In genomic region chr7:39540320-39540719, GRCh38 we compare ENCODE assay signal across 20 cellular contexts. TPM values are rescaled to one million over a fixed set of nuclear protein-coding genes. Genes with fewer than 3 reads are reported as not detected.
DNase-seq lines count a peak whose midpoint lies in the region; ATAC-seq and TF ChIP-seq lines count a peak whose summit lies in the region.
"Had no signal": no experiment of that assay in that cellular context is flagged by ENCODE, and none has a peak within 500 bp of the region (broad histone marks: within the 10 kb centered on the region; RNA-seq: fewer than 3 reads in every experiment).

No MANE protein-coding gene starts in this region.

- H3K9me3 ChIP-seq in esophagus muscularis mucosa (no peaks in the 10 kb centered on the region), PC-3 (ENCODE audit: low read length) (no peaks in the 10 kb centered on the region), MM.1S (replicated peaks; ENCODE audit: insufficient read depth, low read length) (no peaks in the 10 kb centered on the region), mammary epithelial cell (replicated peaks; ENCODE audit: insufficient read depth, low read length) (no peaks in the 10 kb centered on the region)
- H3K9me3 ChIP-seq: gastrocnemius medialis, SJSA1 had no signal

- H3K27ac Mint-ChIP-seq in activated T-helper 1 cell treated with anti-CD3 and anti-CD28 coated beads, Interleukin-12 subunit alpha, Interleukin-12 subunit beta, Interleukin-2, Interleukin-4 antibody, amounts not matched to agents 30 ng/mL and 10 ng/mL and 1 ng/mL, durations not matched to agents 14 hours and 24 hours and 36 hours, result no peak overlapping the region
- H3K27ac Mint-ChIP-seq: activated B cell treated with CpG ODN at 0.5 μM for 24 hours; activated CD4-positive, alpha-beta memory T cell treated with anti-CD3 and anti-CD28 coated beads, Interleukin-2, amount 10 ng/mL, durations not matched to agents 7 days and 5 days had no signal

- H3K27ac ChIP-seq in esophagus muscularis mucosa (replicated peaks in 1 of 4) (no peak overlapping the region), PC-3 (ENCODE audit: low read length) (no peak overlapping the region), MM.1S (ENCODE audit: low read length) (no peak overlapping the region), mammary epithelial cell (ENCODE audit: insufficient read depth, low read depth, low read length) (no peak overlapping the region)
- H3K27ac ChIP-seq: BLaER1 treated with 17β-estradiol and CSF1 and Interleukin-3, amounts not matched to agents 10 nM and 100 nM; gastrocnemius medialis; SJSA1 had no signal

- CTCF ChIA-PET in PC-3 (lab: Charles Lee), result no interaction called here
- CTCF ChIA-PET in mammary epithelial cell (lab: Charles Lee; ENCODE audit: low non-redundant PET), result no interaction called here

- H2AFZ ChIP-seq in PC-3 (ENCODE audit: low read length), result no peak overlapping the region
- H2AFZ ChIP-seq in MM.1S (ENCODE audit: low read length), result no peak overlapping the region
- H2AFZ ChIP-seq in mammary epithelial cell (ENCODE audit: low read depth, low read length), result no peak overlapping the region

- H3K4me3 ChIP-seq in esophagus muscularis mucosa, result no peak overlapping the region
- H3K4me3 ChIP-seq in PC-3 (ENCODE audit: low read length), result no peak overlapping the region
- no peak overlapping the region for H3K4me3 ChIP-seq in MM.1S (ENCODE audit: low read length)
- no peak overlapping the region for H3K4me3 ChIP-seq in mammary epithelial cell (replicated peaks in 1 of 3; ENCODE audit: insufficient read depth in 1 of 3, low read depth in 2 of 3, low read length in 3 of 3)
- H3K4me3 ChIP-seq: BLaER1 treated with 17β-estradiol and CSF1 and Interleukin-3, amounts not matched to agents 10 nM and 100 nM; gastrocnemius medialis; SJSA1 had no signal

- H3K4me3 Mint-ChIP-seq in activated T-helper 1 cell treated with anti-CD3 and anti-CD28 coated beads, Interleukin-12 subunit alpha, Interleukin-12 subunit beta, Interleukin-2, Interleukin-4 antibody, amounts not matched to agents 30 ng/mL and 10 ng/mL and 1 ng/mL, durations not matched to agents 14 hours and 24 hours and 36 hours, result no peak overlapping the region
- H3K4me3 Mint-ChIP-seq: activated B cell treated with CpG ODN at 0.5 μM for 24 hours; activated CD4-positive, alpha-beta memory T cell treated with anti-CD3 and anti-CD28 coated beads, Interleukin-2, amount 10 ng/mL, durations not matched to agents 7 days and 5 days; nephron had no signal

- dilution Hi-C loops in mammary epithelial cell (cut with HindIII; ENCODE audit: low sequenced_read_pairs), result no loop called here

- H3K36me3 ChIP-seq in esophagus muscularis mucosa (no peaks in the 10 kb centered on the region), PC-3 (ENCODE audit: low read depth, low read length) (no peaks in the 10 kb centered on the region), MM.1S (replicated peaks; ENCODE audit: insufficient read depth, low read length) (no peaks in the 10 kb centered on the region), mammary epithelial cell (ENCODE audit: insufficient read depth, low read length) (no peaks in the 10 kb centered on the region)
- H3K36me3 ChIP-seq: BLaER1 treated with 17β-estradiol and CSF1 and Interleukin-3, amounts not matched to agents 10 nM and 100 nM; gastrocnemius medialis; SJSA1 had no signal

- H3K27me3 Mint-ChIP-seq in activated T-helper 1 cell treated with anti-CD3 and anti-CD28 coated beads, Interleukin-12 subunit alpha, Interleukin-12 subunit beta, Interleukin-2, Interleukin-4 antibody, amounts not matched to agents 30 ng/mL and 10 ng/mL and 1 ng/mL, durations not matched to agents 14 hours and 24 hours and 36 hours (ENCODE audit: insufficient read depth), result peaks cover 13% of the 10 kb centered on the region
- H3K27me3 Mint-ChIP-seq: activated B cell treated with CpG ODN at 0.5 μM for 24 hours had no signal

- no peaks in the 10 kb centered on the region for H3K9me2 ChIP-seq in PC-3 (replicated peaks; ENCODE audit: low read length)
- H3K9me2 ChIP-seq in MM.1S (replicated peaks; ENCODE audit: insufficient read depth, low read length), result no peaks in the 10 kb centered on the region

- ATAC-seq in PC-3, result no peak
- ATAC-seq: gastrocnemius medialis had no signal

- 82% methylated on average over 7 of the region's 7 CpGs for WGBS in esophagus muscularis mucosa
- WGBS in mammary epithelial cell (ENCODE audit: low coverage, missing lambda C conversion rate), result 79% methylated on average over 7 of the region's 7 CpGs

- POLR2A ChIA-PET in PC-3 (lab: Charles Lee; ENCODE audit: unreplicated experiment), result no interaction called here

- intact Hi-C loops in esophagus muscularis mucosa (cut with DNase I), result no loop called here
- intact Hi-C loops in PC-3 (cut with micrococcal nuclease), result no loop called here
- intact Hi-C loops in mammary epithelial cell (cut with micrococcal nuclease), result no loop called here
- intact Hi-C loops in activated T-helper 1 cell treated with anti-CD3 and anti-CD28 coated beads, Interleukin-12 subunit alpha, Interleukin-12 subunit beta, Interleukin-2, Interleukin-4 antibody, amounts not matched to agents 30 ng/mL and 10 ng/mL and 1 ng/mL, durations not matched to agents 14 hours and 24 hours and 36 hours (cut with micrococcal nuclease), result no loop called here

- H3K4me1 ChIP-seq in esophagus muscularis mucosa, result no peaks in the 10 kb centered on the region
- no peaks in the 10 kb centered on the region for H3K4me1 ChIP-seq in PC-3 (ENCODE audit: insufficient read depth, low read length)
- no peaks in the 10 kb centered on the region for H3K4me1 ChIP-seq in MM.1S (ENCODE audit: low read length)
- H3K4me1 ChIP-seq in mammary epithelial cell (ENCODE audit: insufficient read depth, low read length), result no peaks in the 10 kb centered on the region
- H3K4me1 ChIP-seq: gastrocnemius medialis, SJSA1 had no signal

- TF ChIP-seq POLR2A in esophagus muscularis mucosa (IDR thresholded peaks at IDR 0.05; ENCODE audit: low read depth), result no peak

- TF ChIP-seq CTCF in esophagus muscularis mucosa (IDR thresholded peaks at IDR 0.05) (no peak), PC-3 (conservative IDR thresholded peaks at IDR 0.05; ENCODE audit: low read depth, low read length) (no peak), MM.1S (IDR thresholded peaks at IDR 0.05; ENCODE audit: low read length) (no peak), mammary epithelial cell (conservative IDR thresholded peaks at IDR 0.05 in 1 of 2, IDR thresholded peaks at IDR 0.05 in 1 of 2; ENCODE audit: extremely low read depth in 1 of 2, insufficient read depth in 1 of 2, low read depth in 1 of 2, low read length in 2 of 2) (no peak)

- no peaks in the 10 kb centered on the region for H3K9me3 Mint-ChIP-seq in activated T-helper 1 cell treated with anti-CD3 and anti-CD28 coated beads, Interleukin-12 subunit alpha, Interleukin-12 subunit beta, Interleukin-2, Interleukin-4 antibody, amounts not matched to agents 30 ng/mL and 10 ng/mL and 1 ng/mL, durations not matched to agents 14 hours and 24 hours and 36 hours
- H3K9me3 Mint-ChIP-seq: activated B cell treated with CpG ODN at 0.5 μM for 24 hours; activated CD4-positive, alpha-beta memory T cell treated with anti-CD3 and anti-CD28 coated beads, Interleukin-2, amount 10 ng/mL, durations not matched to agents 7 days and 5 days; nephron had no signal

- H3F3A ChIP-seq in PC-3 (ENCODE audit: low read length, unreplicated experiment), result no peaks in the 10 kb centered on the region
- H3F3A ChIP-seq in MM.1S (ENCODE audit: insufficient read depth, low read length), result no peaks in the 10 kb centered on the region

- TF ChIP-seq EP300 in esophagus muscularis mucosa (IDR thresholded peaks at IDR 0.05), result no peak

- in situ Hi-C loops in mammary epithelial cell (cut with MboI; ENCODE audit: low sequenced_read_pairs in 2 of 2), result no loop called here

- H3K79me2 ChIP-seq in PC-3 (ENCODE audit: low read length) (no peaks in the 10 kb centered on the region), MM.1S (ENCODE audit: low read length) (no peaks in the 10 kb centered on the region), mammary epithelial cell (ENCODE audit: insufficient read depth, low read length) (no peaks in the 10 kb centered on the region)

- H3K9ac ChIP-seq in PC-3 (ENCODE audit: low read length) (no peak overlapping the region), MM.1S (ENCODE audit: low read length) (no peak overlapping the region), mammary epithelial cell (ENCODE audit: insufficient read depth, low read length) (no peak overlapping the region)
- H3K9ac ChIP-seq: BLaER1 treated with 17β-estradiol and CSF1 and Interleukin-3, amounts not matched to agents 10 nM and 100 nM had no signal

- H3K36me3 Mint-ChIP-seq in activated T-helper 1 cell treated with anti-CD3 and anti-CD28 coated beads, Interleukin-12 subunit alpha, Interleukin-12 subunit beta, Interleukin-2, Interleukin-4 antibody, amounts not matched to agents 30 ng/mL and 10 ng/mL and 1 ng/mL, durations not matched to agents 14 hours and 24 hours and 36 hours (ENCODE audit: low read depth), result no peaks in the 10 kb centered on the region

- DNase-seq in COLO668 (lab: John Stamatoyannopoulos, UW; ENCODE audit: unreplicated experiment) (peak; percentile 80), NCI-H1092 (lab: John Stamatoyannopoulos, UW) (peak; percentile 82), NCI-H524 treated with DMSO at 0.1 percent for 48 hours (lab: John Stamatoyannopoulos, UW) (peak; percentile 75), esophagus muscularis mucosa (ENCODE audit: extremely low spot score) (peak; percentile 62), PC-3 (no peak), MM.1S (no peak), mammary epithelial cell (no peak)
- DNase-seq in activated T-helper 1 cell treated with anti-CD3 and anti-CD28 coated beads, Interleukin-12 subunit alpha, Interleukin-12 subunit beta, Interleukin-2, Interleukin-4 antibody, amounts not matched to agents 30 ng/mL and 10 ng/mL and 1 ng/mL, durations not matched to agents 14 hours and 24 hours and 36 hours (ENCODE audit: low spot score), result no peak
- DNase-seq: activated B cell treated with CpG ODN at 0.5 μM for 24 hours; activated CD4-positive, alpha-beta memory T cell treated with anti-CD3 and anti-CD28 coated beads, Interleukin-2, amount 10 ng/mL, durations not matched to agents 7 days and 5 days; activated naive CD4-positive, alpha-beta T cell treated with Interleukin-2 at 50 U/mL for 16 hours; central memory CD4-positive, alpha-beta T cell; DMS79 treated with DMSO at 0.1 percent for 48 hours; gastrocnemius medialis; KBM-7; NCI-H226; substantia nigra had no signal

- BruUV-seq in PC-3 (replicated peaks; lab: Mats Ljungman, UMichigan) (no TSS peak), mammary epithelial cell (replicated peaks; lab: Mats Ljungman, UMichigan) (no TSS peak)

- no peak overlapping the region for H3K4me2 ChIP-seq in PC-3 (ENCODE audit: low read length)
- no peak overlapping the region for H3K4me2 ChIP-seq in MM.1S (ENCODE audit: low read depth, low read length)
- H3K4me2 ChIP-seq in mammary epithelial cell (ENCODE audit: insufficient read depth, low read depth, low read length), result no peak overlapping the region
- H3K4me2 ChIP-seq: BLaER1 treated with 17β-estradiol and CSF1 and Interleukin-3, amounts not matched to agents 10 nM and 100 nM had no signal

- H4K20me1 ChIP-seq in PC-3 (ENCODE audit: low read length), result no peaks in the 10 kb centered on the region
- no peaks in the 10 kb centered on the region for H4K20me1 ChIP-seq in MM.1S (ENCODE audit: insufficient read depth, low read length)
- no peaks in the 10 kb centered on the region for H4K20me1 ChIP-seq in mammary epithelial cell (ENCODE audit: insufficient read depth, low read length)
- H4K20me1 ChIP-seq: BLaER1 treated with 17β-estradiol and CSF1 and Interleukin-3, amounts not matched to agents 10 nM and 100 nM had no signal

- no peaks in the 10 kb centered on the region for H3K4me1 Mint-ChIP-seq in activated T-helper 1 cell treated with anti-CD3 and anti-CD28 coated beads, Interleukin-12 subunit alpha, Interleukin-12 subunit beta, Interleukin-2, Interleukin-4 antibody, amounts not matched to agents 30 ng/mL and 10 ng/mL and 1 ng/mL, durations not matched to agents 14 hours and 24 hours and 36 hours (ENCODE audit: low read depth)
- H3K4me1 Mint-ChIP-seq: activated B cell treated with CpG ODN at 0.5 μM for 24 hours; activated CD4-positive, alpha-beta memory T cell treated with anti-CD3 and anti-CD28 coated beads, Interleukin-2, amount 10 ng/mL, durations not matched to agents 7 days and 5 days; nephron had no signal

- H3K27me3 ChIP-seq in esophagus muscularis mucosa, result no peaks in the 10 kb centered on the region
- 0 out of 2 replicates have a peak, but pooled peaks cover 5% of the 10 kb centered on the region for H3K27me3 ChIP-seq in PC-3 (ENCODE audit: low read length)
- H3K27me3 ChIP-seq in MM.1S (replicated peaks; ENCODE audit: insufficient read depth, low read length), result no peaks in the 10 kb centered on the region
- no peaks in the 10 kb centered on the region for H3K27me3 ChIP-seq in mammary epithelial cell (ENCODE audit: insufficient read depth, low read length)
- H3K27me3 ChIP-seq: BLaER1 treated with 17β-estradiol and CSF1 and Interleukin-3, amounts not matched to agents 10 nM and 100 nM; gastrocnemius medialis; SJSA1 had no signal

RNA-seq across cellular contexts. Expression of gene YAE1, which starts 25.9 kb away (rescaled TPM):
- total RNA-seq in esophagus muscularis mucosa (10 to 100 TPM; 13.3 to 18.5 (median 17.0) TPM), PC-3 (2014; rRNA removed) (14.7 and 23.6 TPM in 2 replicates), mammary epithelial cell (10 to 100 TPM; 22.7 to 23.1 TPM)
- 19.6 TPM for polyA plus RNA-seq in mammary epithelial cell
- not detected for polyA minus RNA-seq in mammary epithelial cell
- total RNA-seq in activated T-helper 1 cell treated with anti-CD3 and anti-CD28 coated beads, Interleukin-12 subunit alpha, Interleukin-12 subunit beta, Interleukin-2, Interleukin-4 antibody, amounts not matched to agents 30 ng/mL and 10 ng/mL and 1 ng/mL, durations not matched to agents 14 hours and 24 hours and 36 hours, result 10.4 and 12.1 TPM in 2 replicates

Comparison
In these comparisons a context has a peak if more than half of its experiments do, and no peak if none do; other contexts are left out.
1. DNase-seq: peak in COLO668 (single experiment), NCI-H1092 (single experiment), NCI-H524 treated with DMSO at 0.1 percent for 48 hours (single experiment) and esophagus muscularis mucosa (single experiment); none in PC-3 (single experiment), MM.1S (single experiment), mammary epithelial cell (single experiment) and activated T-helper 1 cell treated with anti-CD3 and anti-CD28 coated beads, Interleukin-12 subunit alpha, Interleukin-12 subunit beta, Interleukin-2, Interleukin-4 antibody, amounts not matched to agents 30 ng/mL and 10 ng/mL and 1 ng/mL, durations not matched to agents 14 hours and 24 hours and 36 hours (single experiment).